7 cellular contexts compared by ENCODE assay signal in genomic region chr16:22510591-22510990, GRCh38. TPM values are rescaled to one million over a fixed set of nuclear protein-coding genes. Genes with fewer than 3 reads are reported as not detected.
DNase-seq lines count a peak whose midpoint lies in the region; ATAC-seq, FAIRE-seq and TF ChIP-seq lines count a peak whose summit lies in the region.
"Not testable (repeated sequence)": the region's sequence is repeated elsewhere in the genome, so short reads cannot be mapped to it uniquely, and the experiment has no call there.

Gene NPIPB5, plus strand, starts transcription at chr16:22510891. Its CDS starts 2,911 bp downstream, at chr16:22513802.

- not testable (repeated sequence) for H3K27ac ChIP-seq in H9 (ENCODE audit: insufficient read length, low read depth, low read length); astrocyte (ENCODE audit: low read depth, low read length); esophagus muscularis mucosa (replicated peaks in 1 of 4); hepatocyte; naive thymus-derived CD4-positive, alpha-beta T cell (ENCODE audit: low read depth, low read length); skeletal muscle tissue (ENCODE audit: low read depth, low read length)

- not testable (repeated sequence) for H3K4me1 Mint-ChIP-seq in H9; WTC11; astrocyte (ENCODE audit: low read depth, unreplicated experiment); naive thymus-derived CD4-positive, alpha-beta T cell

- not testable (repeated sequence) for TF ChIP-seq EP300 in esophagus muscularis mucosa (IDR thresholded peaks at IDR 0.05)

- H2AFZ ChIP-seq in H9 (ENCODE audit: low read length); astrocyte (ENCODE audit: low read depth, low read length); hepatocyte: not testable (repeated sequence)

- H3T11ph ChIP-seq in H9 (ENCODE audit: low read length), result not testable (repeated sequence)

- H3K18ac ChIP-seq in H9 (ENCODE audit: insufficient read length, low read depth, low read length), result not testable (repeated sequence)

- not testable (repeated sequence) for ATAC-seq in WTC11; naive thymus-derived CD4-positive, alpha-beta T cell

- H3K4me3 Mint-ChIP-seq in H9; WTC11; astrocyte (ENCODE audit: unreplicated experiment); naive thymus-derived CD4-positive, alpha-beta T cell: not testable (repeated sequence)

- not testable (repeated sequence) for H2BK12ac ChIP-seq in H9 (ENCODE audit: insufficient read length, low read depth, low read length)

- not testable (repeated sequence) for TF ChIP-seq POLR2A in esophagus muscularis mucosa (IDR thresholded peaks at IDR 0.05; ENCODE audit: low read depth)

- H3K79me2 ChIP-seq in H9 (ENCODE audit: insufficient read depth, low read length); astrocyte (ENCODE audit: insufficient read depth, low read length); hepatocyte: not testable (repeated sequence)

- not testable (repeated sequence) for H3K36me3 ChIP-seq in astrocyte (ENCODE audit: insufficient read depth, low read length); esophagus muscularis mucosa; hepatocyte (replicated peaks; ENCODE audit: insufficient read depth, low read depth); naive thymus-derived CD4-positive, alpha-beta T cell (ENCODE audit: control insufficient read depth in 2 of 3, insufficient read depth in 3 of 3, low read length in 3 of 3); skeletal muscle tissue (ENCODE audit: control insufficient read depth in 3 of 3, insufficient read depth in 3 of 3, low read length in 3 of 3)

- H2BK15ac ChIP-seq in H9 (ENCODE audit: low read depth, low read length), result not testable (repeated sequence)

- H4K91ac ChIP-seq in H9 (ENCODE audit: insufficient read length, low read depth, low read length), result not testable (repeated sequence)

- H3K79me1 ChIP-seq in H9 (ENCODE audit: insufficient read depth, low read depth, low read length, poor library complexity, severe bottlenecking), result not testable (repeated sequence)

- H2BK5ac ChIP-seq in H9 (ENCODE audit: insufficient read length, low read length), result not testable (repeated sequence)

- no CpG with 5 or more reads among the region's 4 CpGs for WGBS in H9 (ENCODE audit: extremely low coverage, insufficient read length, low lambda C conversion rate)
- WGBS in esophagus muscularis mucosa, result no CpG with 5 or more reads among the region's 4 CpGs
- WGBS in hepatocyte (ENCODE audit: low lambda C conversion rate, missing lambda C conversion rate), result no CpG with 5 or more reads among the region's 4 CpGs

- not testable (repeated sequence) for H4K8ac ChIP-seq in H9 (replicated peaks; ENCODE audit: insufficient read length, low read depth, low read length)

- H4K5ac ChIP-seq in H9 (ENCODE audit: insufficient read length, low read depth, low read length), result not testable (repeated sequence)

- H3K23me2 ChIP-seq in H9 (ENCODE audit: insufficient read length, low read depth, low read length, poor library complexity, severe bottlenecking), result not testable (repeated sequence)

- not testable (repeated sequence) for H2AK5ac ChIP-seq in H9 (ENCODE audit: insufficient read length, low read length)

- not testable (repeated sequence) for H3K4me2 ChIP-seq in H9 (ENCODE audit: insufficient read depth, insufficient read length, low read length); astrocyte (ENCODE audit: low read length); hepatocyte

- H3K27me3 ChIP-seq in H9 (ENCODE audit: insufficient read depth, low read length); astrocyte (ENCODE audit: insufficient read depth, low read length); esophagus muscularis mucosa; hepatocyte; naive thymus-derived CD4-positive, alpha-beta T cell (ENCODE audit: control insufficient read depth in 2 of 2, insufficient read depth in 2 of 2, low read length in 2 of 2); skeletal muscle tissue (ENCODE audit: control insufficient read depth in 3 of 3, insufficient read depth in 3 of 3, low read length in 3 of 3): not testable (repeated sequence)

- H3K9me3 ChIP-seq in H9 (ENCODE audit: control insufficient read depth, low read depth, low read length); astrocyte (ENCODE audit: insufficient read depth, low read depth, low read length); esophagus muscularis mucosa; hepatocyte (ENCODE audit: low read depth); naive thymus-derived CD4-positive, alpha-beta T cell (ENCODE audit: control insufficient read depth in 2 of 3, low read length in 3 of 3); skeletal muscle tissue (ENCODE audit: control insufficient read depth in 3 of 3, low read length in 3 of 3): not testable (repeated sequence)

- not testable (repeated sequence) for H3K4me3 ChIP-seq in astrocyte (ENCODE audit: insufficient read depth, low read depth, low read length); esophagus muscularis mucosa; hepatocyte; naive thymus-derived CD4-positive, alpha-beta T cell (ENCODE audit: low read length); skeletal muscle tissue (ENCODE audit: low read length in 3 of 3)

- H3K4ac ChIP-seq in H9 (ENCODE audit: low read depth, low read length), result not testable (repeated sequence)

- not testable (repeated sequence) for H3K9me2 ChIP-seq in hepatocyte (replicated peaks; ENCODE audit: insufficient read depth)

- not testable (repeated sequence) for H2BK20ac ChIP-seq in H9 (ENCODE audit: low read depth, low read length, poor library complexity, severe bottlenecking)

- DNase-seq in H9; WTC11 (ENCODE audit: low spot score); astrocyte (ENCODE audit: low read depth); esophagus muscularis mucosa (ENCODE audit: extremely low spot score); hepatocyte (ENCODE audit: low spot score); naive thymus-derived CD4-positive, alpha-beta T cell: not testable (repeated sequence)

- H3K9ac ChIP-seq in H9 (ENCODE audit: extremely low read depth, insufficient read length, low read length); astrocyte (ENCODE audit: low read length); skeletal muscle tissue (ENCODE audit: low read depth in 1 of 3, low read length in 3 of 3): not testable (repeated sequence)

- H2BK120ac ChIP-seq in H9 (ENCODE audit: low read depth, low read length, poor library complexity, severe bottlenecking), result not testable (repeated sequence)

- not testable (repeated sequence) for FAIRE-seq in astrocyte (lab: Jason Lieb, UNC)

- TF ChIP-seq CTCF in H9 (conservative IDR thresholded peaks at IDR 0.05); WTC11 (IDR thresholded peaks at IDR 0.05); astrocyte (IDR thresholded peaks at IDR 0.05; ENCODE audit: insufficient read depth, low read depth, low read length); esophagus muscularis mucosa (IDR thresholded peaks at IDR 0.05); hepatocyte (IDR thresholded peaks at IDR 0.05; ENCODE audit: poor library complexity): not testable (repeated sequence)

- H3K27me3 Mint-ChIP-seq in H9 (ENCODE audit: low read depth); WTC11 (ENCODE audit: low read depth); astrocyte (ENCODE audit: low read depth, unreplicated experiment); naive thymus-derived CD4-positive, alpha-beta T cell: not testable (repeated sequence)

- not testable (repeated sequence) for H3K9me3 Mint-ChIP-seq in H9; WTC11; astrocyte (ENCODE audit: unreplicated experiment); naive thymus-derived CD4-positive, alpha-beta T cell

- intact Hi-C loops in esophagus muscularis mucosa (cut with DNase I); naive thymus-derived CD4-positive, alpha-beta T cell (cut with micrococcal nuclease): not testable (repeated sequence)

- POLR2A ChIA-PET in WTC11 (lab: Charles Lee); naive thymus-derived CD4-positive, alpha-beta T cell (lab: Charles Lee): not testable (repeated sequence)

- H3K4me1 ChIP-seq in H9 (ENCODE audit: insufficient read depth, low read length); astrocyte (ENCODE audit: insufficient read depth, low read length); esophagus muscularis mucosa; hepatocyte (ENCODE audit: insufficient read depth); naive thymus-derived CD4-positive, alpha-beta T cell (ENCODE audit: control insufficient read depth in 2 of 2, insufficient read depth in 2 of 2, low read length in 2 of 2); skeletal muscle tissue (ENCODE audit: control insufficient read depth in 3 of 3, insufficient read depth in 3 of 3, low read length in 3 of 3): not testable (repeated sequence)

- H3K23ac ChIP-seq in H9 (ENCODE audit: insufficient read length, low read depth, low read length), result not testable (repeated sequence)

- not testable (repeated sequence) for H3K36me3 Mint-ChIP-seq in H9 (ENCODE audit: insufficient read depth in 1 of 3, low read depth in 3 of 3); WTC11; astrocyte (ENCODE audit: low read depth, unreplicated experiment); naive thymus-derived CD4-positive, alpha-beta T cell

- H3K27ac Mint-ChIP-seq in H9; WTC11; astrocyte (ENCODE audit: unreplicated experiment); naive thymus-derived CD4-positive, alpha-beta T cell: not testable (repeated sequence)

- H4K20me1 ChIP-seq in H9 (ENCODE audit: control insufficient read depth, insufficient read depth, insufficient read length); astrocyte (ENCODE audit: insufficient read depth, low read length); hepatocyte (ENCODE audit: insufficient read depth, poor library complexity, severe bottlenecking): not testable (repeated sequence)

- not testable (repeated sequence) for H3K56ac ChIP-seq in H9 (ENCODE audit: insufficient read length, low read depth, low read length)

- CTCF ChIA-PET in WTC11 (lab: Charles Lee); naive thymus-derived CD4-positive, alpha-beta T cell (lab: Charles Lee): not testable (repeated sequence)

- not testable (repeated sequence) for H3K14ac ChIP-seq in H9 (ENCODE audit: insufficient read depth, low read length)

RNA-seq across cellular contexts. Expression of gene NPIPB5, which starts in this region (rescaled TPM):
- total RNA-seq in H9 (2021) (193 and 231 TPM in 2 replicates), WTC11 (2021) (74.7 to 85.8 TPM (median 81.5 TPM) in 3 replicates), astrocyte (135 and 180 TPM in 2 replicates), esophagus muscularis mucosa (100 to 1,000 TPM in 1 of 4 donors, 10 to 100 TPM in 3; 41.8 to 199 (median 77.1) TPM), hepatocyte (40.3 and 90.4 TPM in 2 replicates), skeletal muscle tissue (124 TPM)
- polyA plus RNA-seq in hepatocyte, result 72.6 and 80.1 TPM in 2 replicates
- total RNA-seq in naive thymus-derived CD4-positive, alpha-beta T cell, result 100 to 1,000 TPM; 328 to 773 (median 393) TPM
- polyA plus RNA-seq in naive thymus-derived CD4-positive, alpha-beta T cell, result 10 to 100 TPM in 1 of 2 donors, 1 to 10 TPM in 1; 5.8 to 22.7 TPM
